ENCODE assay signal across 8 cellular contexts in the genomic region with DNA sequence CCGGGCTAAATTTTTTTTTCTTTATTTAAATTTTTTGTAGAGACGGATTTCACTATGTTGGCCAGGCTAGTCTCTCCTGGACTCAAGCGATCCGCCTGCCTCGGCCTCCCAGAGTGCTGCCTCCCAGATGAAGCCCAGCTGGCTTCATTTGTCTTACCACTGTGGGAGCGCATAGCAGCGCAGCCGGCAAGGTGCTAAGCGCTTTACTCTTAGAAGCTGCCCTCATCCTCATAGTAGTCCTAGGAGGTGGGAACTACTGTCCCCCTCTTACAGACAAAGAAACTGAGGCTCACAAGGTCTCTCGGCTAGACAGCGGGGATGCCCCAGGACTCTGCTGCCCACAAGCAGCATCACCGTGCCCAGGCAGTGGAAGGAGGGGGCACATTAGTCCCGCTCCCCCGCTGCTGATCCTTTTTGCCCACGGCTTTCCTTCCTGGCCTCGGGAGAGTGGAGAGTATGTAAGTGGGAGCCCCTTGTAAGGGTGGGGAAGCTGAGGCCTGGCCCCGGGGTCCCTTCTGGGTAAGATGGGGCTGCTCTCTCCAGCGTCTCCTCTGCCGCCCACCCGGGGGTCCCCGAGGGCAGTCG. TPM values are rescaled to one million over a fixed set of nuclear protein-coding genes. Genes with fewer than 3 reads are reported as not detected.
DNase-seq lines count a peak whose midpoint lies in the region; ATAC-seq and TF ChIP-seq lines count a peak whose summit lies in the region.

No MANE protein-coding gene starts in this region.

- peaks cover 10% of the 10 kb centered on the region for H3K4me1 Mint-ChIP-seq in activated CD4-positive, alpha-beta memory T cell treated with anti-CD3 and anti-CD28 coated beads, Interleukin-2, amount 10 ng/mL, durations not matched to agents 7 days and 5 days

- no peaks in the 10 kb centered on the region for H3K36me3 Mint-ChIP-seq in activated CD4-positive, alpha-beta memory T cell treated with anti-CD3 and anti-CD28 coated beads, Interleukin-2, amount 10 ng/mL, durations not matched to agents 7 days and 5 days (ENCODE audit: low read depth)

- CTCF ChIA-PET in HEK293 (lab: Yijun Ruan, JAX), result interaction anchor here (0.6 to 1.5 kb wide), 2 partner anchors 33 to 240 kb away, joined by 3 read pairs; no protein-coding TSS in a partner anchor
- CTCF ChIA-PET in activated CD4-positive, alpha-beta memory T cell treated with anti-CD3 and anti-CD28 coated beads, Interleukin-2, amount 10 ng/mL, durations not matched to agents 7 days and 5 days (lab: Charles Lee), result no interaction called here

- H3K9me3 ChIP-seq in HEK293 (ENCODE audit: control insufficient read depth, insufficient read depth, low read depth, low read length), result no peaks in the 10 kb centered on the region
- H3K9me3 ChIP-seq in gastrocnemius medialis, result no peaks in the 10 kb centered on the region

- no peak for DNase-seq in activated CD4-positive, alpha-beta memory T cell treated with anti-CD3 and anti-CD28 coated beads, Interleukin-2, amount 10 ng/mL, durations not matched to agents 7 days and 5 days
- no peak for DNase-seq in left ventricle myocardium superior
- DNase-seq in gastrocnemius medialis, result no peak
- no peak for DNase-seq in 8988T
- DNase-seq in activated effector memory CD4-positive, alpha-beta T cell treated with anti-CD3 and anti-CD28 coated beads, Interleukin-2, amount 50 U/mL, for 16 hours, result no peak

- peaks cover 58% of the 10 kb centered on the region for H3K27me3 Mint-ChIP-seq in activated CD4-positive, alpha-beta memory T cell treated with anti-CD3 and anti-CD28 coated beads, Interleukin-2, amount 10 ng/mL, durations not matched to agents 7 days and 5 days

- H3K9me3 Mint-ChIP-seq in activated CD4-positive, alpha-beta memory T cell treated with anti-CD3 and anti-CD28 coated beads, Interleukin-2, amount 10 ng/mL, durations not matched to agents 7 days and 5 days, result no peaks in the 10 kb centered on the region

- TF ChIP-seq POLR2A in gastrocnemius medialis (IDR thresholded peaks at IDR 0.05), result no peak

- H3K27me3 ChIP-seq in gastrocnemius medialis, result peaks cover 8 to 9% (median 8%) of the 10 kb centered on the region in 3 donors

- in situ Hi-C loops in gastrocnemius medialis (cut with MboI; ENCODE audit: low sequenced_read_pairs in 4 of 4), result no loop called here

- peak; percentile 21 for ATAC-seq in left ventricle myocardium superior
- no peak for ATAC-seq in gastrocnemius medialis
- ATAC-seq in HG03521 (IDR thresholded peaks at IDR 0.05; ENCODE audit: unreplicated experiment), result no peak
- ATAC-seq in GM18861 (IDR thresholded peaks at IDR 0.05; ENCODE audit: unreplicated experiment), result no peak

- no peak overlapping the region for H3K27ac Mint-ChIP-seq in activated CD4-positive, alpha-beta memory T cell treated with anti-CD3 and anti-CD28 coated beads, Interleukin-2, amount 10 ng/mL, durations not matched to agents 7 days and 5 days

- intact Hi-C loops in left ventricle myocardium superior (cut with micrococcal nuclease), result no loop called here
- intact Hi-C loops in gastrocnemius medialis (cut with DNase I; ENCODE audit: low total_unique reads), result no loop called here

- H3K4me3 ChIP-seq in HEK293 (ENCODE audit: low read depth, low read length) (peak overlapping the region; percentile 41), gastrocnemius medialis (peak overlapping the region; percentile 54 to 69 (median 62))

- H3K4me1 ChIP-seq in HEK293 (ENCODE audit: control insufficient read depth, insufficient read depth, low read length) (no peaks in the 10 kb centered on the region), gastrocnemius medialis (peaks cover 0 to 6% of the 10 kb centered on the region in 2 donors)

- TF ChIP-seq CTCF in HEK293 (tag by site-specific recombination; IDR thresholded peaks at IDR 0.05), result no peak
- TF ChIP-seq CTCF in gastrocnemius medialis (IDR thresholded peaks at IDR 0.05 in 4 of 5, conservative IDR thresholded peaks at IDR 0.05 in 1 of 5), result no peak

- peak overlapping the region; percentile 32 for H3K4me3 Mint-ChIP-seq in activated CD4-positive, alpha-beta memory T cell treated with anti-CD3 and anti-CD28 coated beads, Interleukin-2, amount 10 ng/mL, durations not matched to agents 7 days and 5 days

- POLR2A ChIA-PET in HEK293 (lab: Yijun Ruan, JAX), result no interaction called here
- POLR2A ChIA-PET in activated CD4-positive, alpha-beta memory T cell treated with anti-CD3 and anti-CD28 coated beads, Interleukin-2, amount 10 ng/mL, durations not matched to agents 7 days and 5 days (lab: Charles Lee), result no interaction called here

- H3K36me3 ChIP-seq in HEK293 (ENCODE audit: control insufficient read depth in 2 of 2, insufficient read depth in 1 of 2, low read length in 2 of 2) (no peaks in the 10 kb centered on the region), gastrocnemius medialis (no peaks in the 10 kb centered on the region)

- no peak overlapping the region for H3K27ac ChIP-seq in HEK293 (ENCODE audit: extremely low read depth, low read depth, low read length)
- peak overlapping the region in 2 of 4 donors; percentile 2 to 33 for H3K27ac ChIP-seq in gastrocnemius medialis

TF ChIP-seq in HEK293, 187 proteins besides CTCF, POLR2A, EP300 and RAD21:
- TF ChIP-seq ZNF423 (tag by site-specific recombination; IDR thresholded peaks at IDR 0.05) (no peak), ZNF843 (tag by site-specific recombination; IDR thresholded peaks at IDR 0.05) (no peak), ZNF366 (tag by site-specific recombination; conservative IDR thresholded peaks at IDR 0.05) (no peak)
- TF ChIP-seq, protein P1, sequence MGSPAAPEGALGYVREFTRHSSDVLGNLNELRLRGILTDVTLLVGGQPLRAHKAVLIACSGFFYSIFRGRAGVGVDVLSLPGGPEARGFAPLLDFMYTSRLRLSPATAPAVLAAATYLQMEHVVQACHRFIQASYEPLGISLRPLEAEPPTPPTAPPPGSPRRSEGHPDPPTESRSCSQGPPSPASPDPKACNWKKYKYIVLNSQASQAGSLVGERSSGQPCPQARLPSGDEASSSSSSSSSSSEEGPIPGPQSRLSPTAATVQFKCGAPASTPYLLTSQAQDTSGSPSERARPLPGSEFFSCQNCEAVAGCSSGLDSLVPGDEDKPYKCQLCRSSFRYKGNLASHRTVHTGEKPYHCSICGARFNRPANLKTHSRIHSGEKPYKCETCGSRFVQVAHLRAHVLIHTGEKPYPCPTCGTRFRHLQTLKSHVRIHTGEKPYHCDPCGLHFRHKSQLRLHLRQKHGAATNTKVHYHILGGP (tag by site-specific recombination; IDR thresholded peaks at IDR 0.05), result no peak
- TF ChIP-seq, protein P2, sequence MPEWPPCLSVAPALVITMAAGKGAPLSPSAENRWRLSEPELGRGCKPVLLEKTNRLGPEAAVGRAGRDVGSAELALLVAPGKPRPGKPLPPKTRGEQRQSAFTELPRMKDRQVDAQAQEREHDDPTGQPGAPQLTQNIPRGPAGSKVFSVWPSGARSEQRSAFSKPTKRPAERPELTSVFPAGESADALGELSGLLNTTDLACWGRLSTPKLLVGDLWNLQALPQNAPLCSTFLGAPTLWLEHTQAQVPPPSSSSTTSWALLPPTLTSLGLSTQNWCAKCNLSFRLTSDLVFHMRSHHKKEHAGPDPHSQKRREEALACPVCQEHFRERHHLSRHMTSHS (tag by site-specific recombination; IDR thresholded peaks at IDR 0.05), result no peak
TF ChIP-seq in HEK293: peak in this region for 0.

RNA-seq across cellular contexts. Expression of a gene that starts 0.7 kb away (rescaled TPM):
- total RNA-seq in activated CD4-positive, alpha-beta memory T cell treated with anti-CD3 and anti-CD28 coated beads, Interleukin-2, amount 10 ng/mL, durations not matched to agents 7 days and 5 days, result not detected
- total RNA-seq in left ventricle myocardium superior, result 6.7 TPM
- total RNA-seq in gastrocnemius medialis, result 1 to 10 TPM; 4.0 to 7.0 (median 4.8) TPM

RNA-seq across cellular contexts. Expression of a gene that starts 14.2 kb away (rescaled TPM):
- total RNA-seq in activated CD4-positive, alpha-beta memory T cell treated with anti-CD3 and anti-CD28 coated beads, Interleukin-2, amount 10 ng/mL, durations not matched to agents 7 days and 5 days, result under 1 TPM; 0.38 to 0.60 TPM
- total RNA-seq in left ventricle myocardium superior (not detected), gastrocnemius medialis (not detected)

RNA-seq across cellular contexts. Expression of a gene that starts 29.8 kb away (rescaled TPM):
- total RNA-seq in activated CD4-positive, alpha-beta memory T cell treated with anti-CD3 and anti-CD28 coated beads, Interleukin-2, amount 10 ng/mL, durations not matched to agents 7 days and 5 days, result not detected
- total RNA-seq in left ventricle myocardium superior (156 TPM), gastrocnemius medialis (100 to 1,000 TPM in 3 of 4 donors, 10 to 100 TPM in 1; 39.6 to 274 (median 114) TPM)

Comparison
In these comparisons a context has a peak if more than half of its experiments do, and no peak if none do; other contexts are left out.
1. RNA of a gene that starts 29.8 kb away (total RNA-seq): 156 TPM in left ventricle myocardium superior (single experiment) and 39.6 to 274 TPM in gastrocnemius medialis; not detected in activated CD4-positive, alpha-beta memory T cell treated with anti-CD3 and anti-CD28 coated beads, Interleukin-2, amount 10 ng/mL, durations not matched to agents 7 days and 5 days; every median in the first group is over 10 times any median in the second.